In the genomic region with DNA sequence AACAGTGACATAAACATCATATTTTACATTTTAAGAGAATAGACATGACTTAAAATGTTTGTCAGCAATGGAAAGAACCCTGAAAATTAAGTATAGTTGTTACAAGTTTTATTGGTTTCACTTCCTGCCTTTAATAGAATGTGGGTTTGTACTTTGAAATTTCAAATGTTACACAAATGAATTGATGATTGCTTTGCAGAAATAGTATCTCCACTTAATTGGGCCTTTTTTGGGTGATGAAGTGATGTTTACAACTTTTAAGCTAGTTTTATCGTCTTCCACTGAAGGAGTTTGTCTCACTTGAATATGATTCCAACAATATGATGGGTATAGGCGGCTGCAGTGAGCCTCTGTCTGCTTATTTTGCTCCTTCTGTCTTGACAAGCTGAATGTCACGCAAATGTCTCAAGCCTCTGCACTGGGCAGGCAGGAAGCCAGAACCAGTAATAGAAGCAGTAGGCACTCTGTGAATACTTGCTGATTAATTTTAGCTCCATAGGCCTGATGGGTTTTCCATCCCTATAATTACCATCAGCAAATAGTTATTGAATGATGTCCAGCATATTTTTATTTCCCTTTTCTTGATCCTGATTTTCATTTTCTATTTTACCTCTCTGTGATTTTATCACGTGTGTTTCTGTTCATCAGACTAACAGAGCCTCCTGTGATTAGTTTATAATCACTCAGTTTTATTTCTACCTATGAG, we compare ENCODE assay signal across 11 cellular contexts. TPM values are rescaled to one million over a fixed set of nuclear protein-coding genes. Genes with fewer than 3 reads are reported as not detected.
A peak's percentile ranks its signal among the peaks of the same experiment; 100 is the strongest.
DNase-seq lines count a peak whose midpoint lies in the region; ATAC-seq and TF ChIP-seq lines count a peak whose summit lies in the region.
"Had no signal": no experiment of that assay in that cellular context is flagged by ENCODE, and none has a peak within 500 bp of the region (broad histone marks: within the 10 kb centered on the region; RNA-seq: fewer than 3 reads in every experiment).

No MANE protein-coding gene starts in this region.

- WGBS in tibial nerve, 2 donors = 38 to 49% methylated on average over 4 of the region's 4 CpGs
- WGBS in upper lobe of left lung, 2 donors = 71 to 82% methylated on average over 4 of the region's 4 CpGs

- H3K36me3 Mint-ChIP-seq in CD4-positive, alpha-beta memory T cell = peaks cover 0 to 2% of the 10 kb centered on the region in 2 donors
- H3K36me3 Mint-ChIP-seq in endothelial cell (ENCODE audit: low read depth, unreplicated experiment) = no peaks in the 10 kb centered on the region

- no peaks in the 10 kb centered on the region for H3K9me3 ChIP-seq in CD4-positive, alpha-beta memory T cell (ENCODE audit: control insufficient read depth in 1 of 2, low read length in 2 of 2)
- H3K9me3 ChIP-seq in OCI-LY1 (ENCODE audit: low read length) = no peaks in the 10 kb centered on the region
- no peaks in the 10 kb centered on the region for H3K9me3 ChIP-seq in tibial nerve
- H3K9me3 ChIP-seq in upper lobe of left lung = no peaks in the 10 kb centered on the region
- no peaks in the 10 kb centered on the region for H3K9me3 ChIP-seq in lower lobe of right lung
- H3K9me3 ChIP-seq: ovary had no signal

- intact Hi-C loops in CD4-positive, alpha-beta memory T cell (cut with micrococcal nuclease) = no loop called here
- intact Hi-C loops in lower lobe of right lung (cut with DNase I) = no loop called here

- H3K4me3 ChIP-seq in CD4-positive, alpha-beta memory T cell (ENCODE audit: low read length in 2 of 2) = no peak overlapping the region
- H3K4me3 ChIP-seq in OCI-LY1 (ENCODE audit: low read depth, low read length, poor library complexity, severe bottlenecking) (peak overlapping the region; percentile 29), tibial nerve (no peak overlapping the region), upper lobe of left lung (no peak overlapping the region), lower lobe of right lung (no peak overlapping the region)
- H3K4me3 ChIP-seq: ovary had no signal

- H3K4me1 Mint-ChIP-seq in CD4-positive, alpha-beta memory T cell = peaks cover 30 to 64% (median 48%) of the 10 kb centered on the region in 4 donors
- H3K4me1 Mint-ChIP-seq in endothelial cell (ENCODE audit: unreplicated experiment) = peaks cover 3% of the 10 kb centered on the region

- peak overlapping the region; percentile 66 for H3K4me2 ChIP-seq in OCI-LY1 (ENCODE audit: low read length)

- peak overlapping the region; percentile 33 for H3K27ac ChIP-seq in CD4-positive, alpha-beta memory T cell (ENCODE audit: low read depth, low read length)
- peak overlapping the region; percentile 87 for H3K27ac ChIP-seq in OCI-LY1 (ENCODE audit: low read depth, low read length, poor library complexity, severe bottlenecking)
- no peak overlapping the region for H3K27ac ChIP-seq in tibial nerve
- H3K27ac ChIP-seq in upper lobe of left lung = no peak overlapping the region
- no peak overlapping the region for H3K27ac ChIP-seq in lower lobe of right lung
- H3K27ac ChIP-seq: ovary had no signal

- DNase-seq in CD4-positive, alpha-beta memory T cell = peak in 1 of 5 donors; percentile 44
- DNase-seq in tibial nerve (ENCODE audit: low spot score in 2 of 2) (no peak), endothelial cell (ENCODE audit: low spot score) (no peak), upper lobe of left lung (no peak), lower lobe of right lung (no peak)
- DNase-seq: H9, NCI-H2029, ovary had no signal

- H3K79me2 ChIP-seq in OCI-LY1 (ENCODE audit: insufficient read depth, low read length) = peaks cover 4% of the 10 kb centered on the region; the same call in 1 of the 2 replicates

- peaks cover 87% of the 10 kb centered on the region for H3K4me1 ChIP-seq in CD4-positive, alpha-beta memory T cell (ENCODE audit: insufficient read depth, low read length)
- H3K4me1 ChIP-seq in OCI-LY1 (ENCODE audit: insufficient read depth, low read length, severe bottlenecking) (peaks cover 85% of the 10 kb centered on the region), tibial nerve (peaks cover 0 to 11% (median 3%) of the 10 kb centered on the region in 4 donors), upper lobe of left lung (peaks cover 0 to 8% (median 3%) of the 10 kb centered on the region in 4 donors), lower lobe of right lung (no peaks in the 10 kb centered on the region)

- peak overlapping the region; percentile 40; the same call in 1 of the 2 replicates for H3K9ac ChIP-seq in OCI-LY1 (ENCODE audit: low read length)

- H3K36me3 ChIP-seq in CD4-positive, alpha-beta memory T cell (ENCODE audit: insufficient read depth, low read length) = no peaks in the 10 kb centered on the region
- no peaks in the 10 kb centered on the region for H3K36me3 ChIP-seq in OCI-LY1 (ENCODE audit: insufficient read depth, low read length)
- no peaks in the 10 kb centered on the region for H3K36me3 ChIP-seq in tibial nerve
- no peaks in the 10 kb centered on the region for H3K36me3 ChIP-seq in upper lobe of left lung
- no peaks in the 10 kb centered on the region for H3K36me3 ChIP-seq in lower lobe of right lung
- H3K36me3 ChIP-seq: ovary had no signal

- H3K27me3 Mint-ChIP-seq in CD4-positive, alpha-beta memory T cell = no peaks in the 10 kb centered on the region
- no peaks in the 10 kb centered on the region for H3K27me3 Mint-ChIP-seq in endothelial cell (ENCODE audit: unreplicated experiment)

- 0 out of 2 replicates have a peak, but pooled peaks cover 3% of the 10 kb centered on the region for H3F3A ChIP-seq in OCI-LY1 (ENCODE audit: insufficient read depth, low read length)

- H3K27ac Mint-ChIP-seq in CD4-positive, alpha-beta memory T cell = peak overlapping the region; percentile 4 to 92 (median 72)
- no peak overlapping the region for H3K27ac Mint-ChIP-seq in endothelial cell (ENCODE audit: unreplicated experiment)
- H3K27ac Mint-ChIP-seq: H9 had no signal

- H3K9me3 Mint-ChIP-seq in CD4-positive, alpha-beta memory T cell = no peaks in the 10 kb centered on the region
- H3K9me3 Mint-ChIP-seq in endothelial cell (ENCODE audit: unreplicated experiment) = no peaks in the 10 kb centered on the region
- H3K9me3 Mint-ChIP-seq: H9 had no signal

- POLR2A ChIA-PET in CD4-positive, alpha-beta memory T cell (lab: Charles Lee; ENCODE audit: partially characterized antibody) = interaction anchor here (1.0 to 6.4 kb wide), 4 partner anchors 10 to 773 kb away, joined by 3 to 125 read pairs (median 32); a partner anchor contains a TSS

- no peak for TF ChIP-seq EP300 in tibial nerve (IDR thresholded peaks at IDR 0.05)
- no peak for TF ChIP-seq EP300 in upper lobe of left lung (IDR thresholded peaks at IDR 0.05)

- CTCF ChIA-PET in CD4-positive, alpha-beta memory T cell (lab: Charles Lee; ENCODE audit: partially characterized antibody) = interaction anchor here (1.1 to 3.1 kb wide), 5 partner anchors 10 to 644 kb away, joined by 3 to 19 read pairs (median 5); a partner anchor contains a TSS

- ATAC-seq in GM19035 (IDR thresholded peaks at IDR 0.05; ENCODE audit: unreplicated experiment) (peak; percentile 73), HG02884 (IDR thresholded peaks at IDR 0.05; ENCODE audit: unreplicated experiment) (peak; percentile 73), upper lobe of left lung (ENCODE audit: low FRiP score in 2 of 2) (no peak), lower lobe of right lung (no peak)

- TF ChIP-seq POLR2A in tibial nerve (IDR thresholded peaks at IDR 0.05) = no peak
- no peak for TF ChIP-seq POLR2A in upper lobe of left lung (IDR thresholded peaks at IDR 0.05)

- H4K20me1 ChIP-seq in OCI-LY1 (ENCODE audit: insufficient read depth, low read length) = no peaks in the 10 kb centered on the region

- no peaks in the 10 kb centered on the region for H3K27me3 ChIP-seq in CD4-positive, alpha-beta memory T cell (ENCODE audit: insufficient read depth, low read length)
- H3K27me3 ChIP-seq in OCI-LY1 (ENCODE audit: insufficient read depth, low read length) (no peaks in the 10 kb centered on the region), tibial nerve (no peaks in the 10 kb centered on the region), upper lobe of left lung (no peaks in the 10 kb centered on the region), lower lobe of right lung (ENCODE audit: low read depth) (no peaks in the 10 kb centered on the region)
- H3K27me3 ChIP-seq: ovary had no signal

- no peak overlapping the region for H2AFZ ChIP-seq in OCI-LY1 (ENCODE audit: low read length)

- H3K4me3 Mint-ChIP-seq in CD4-positive, alpha-beta memory T cell = peak overlapping the region; percentile 28 to 73 (median 63)
- no peak overlapping the region for H3K4me3 Mint-ChIP-seq in endothelial cell (ENCODE audit: unreplicated experiment)
- H3K4me3 Mint-ChIP-seq: H9 had no signal

- H3K9me2 ChIP-seq in OCI-LY1 (ENCODE audit: low read depth, low read length) = no peaks in the 10 kb centered on the region

- TF ChIP-seq CTCF in OCI-LY1 (IDR thresholded peaks at IDR 0.05; ENCODE audit: low read length) (no peak), tibial nerve (IDR thresholded peaks at IDR 0.05) (no peak), endothelial cell (IDR thresholded peaks at IDR 0.05; ENCODE audit: unreplicated experiment) (no peak), upper lobe of left lung (IDR thresholded peaks at IDR 0.05) (no peak), lower lobe of right lung (IDR thresholded peaks at IDR 0.05) (no peak)

RNA-seq across cellular contexts. Expression of a gene that starts 10.6 kb away (rescaled TPM):
- total RNA-seq in CD4-positive, alpha-beta memory T cell = 100 to 1,000 TPM; 161 to 164 TPM
- 100 to 1,000 TPM in 1 of 2 donors, 10 to 100 TPM in 1; 92.0 to 125 TPM for polyA plus RNA-seq in CD4-positive, alpha-beta memory T cell
- total RNA-seq in tibial nerve (10 to 100 TPM; 47.1 to 86.2 (median 75.8) TPM), endothelial cell (ENCODE audit: unreplicated experiment) (9.9 TPM), upper lobe of left lung (100 to 1,000 TPM in 1 of 6 donors, 10 to 100 TPM in 5; 44.5 to 101 (median 72.7) TPM), lower lobe of right lung (110 TPM)

Comparison
In these comparisons a context has a peak if more than half of its experiments do, and no peak if none do; other contexts are left out.
1. H3K27ac ChIP-seq: peak in CD4-positive, alpha-beta memory T cell (single experiment) and OCI-LY1 (single experiment); none in tibial nerve (0 of 4), upper lobe of left lung (0 of 4) and lower lobe of right lung (single experiment).
2. ATAC-seq: peak in GM19035 (single experiment) and HG02884 (single experiment); none in upper lobe of left lung (0 of 2) and lower lobe of right lung (0 of 2).